In genomic region chr19:46782355-46783019, GRCh38 we compare ENCODE assay signal across 17 cellular contexts. TPM values are rescaled to one million over a fixed set of nuclear protein-coding genes. Genes with fewer than 3 reads are reported as not detected.
DNase-seq lines count a peak whose midpoint lies in the region; ATAC-seq and TF ChIP-seq lines count a peak whose summit lies in the region.
"Had no signal": no experiment of that assay in that cellular context is flagged by ENCODE, and none has a peak within 500 bp of the region (broad histone marks: within the 10 kb centered on the region; RNA-seq: fewer than 3 reads in every experiment).

No MANE protein-coding gene starts in this region.

- ATAC-seq in stimulated activated memory B cell treated with anti-CD40 and anti-IgM and Interleukin-4, amounts not matched to agents 10 μg/mL and 1 μg/mL and 100 μg/mL, for 72 hours, result no peak

- DNase-seq in activated naive CD4-positive, alpha-beta T cell treated with Interleukin-2 at 50 U/mL for 16 hours, result no peak
- DNase-seq in SK-N-MC (ENCODE audit: low read depth, low spot score), result no peak
- DNase-seq in HT-29 (ENCODE audit: low spot score), result no peak
- DNase-seq in brain microvascular endothelial cell, result no peak
- no peak for DNase-seq in dedifferentiated amniotic fluid mesenchymal stem cell (ENCODE audit: extremely low spot score)
- DNase-seq: activated gamma-delta T cell; dermis blood vessel endothelial cell; KG1; midbrain; NCI-H2029; NCI-H774; SHP77; stimulated activated naive CD4-positive, alpha-beta T cell; WERI-Rb-1 had no signal

- H3K36me3 ChIP-seq in SK-N-MC (ENCODE audit: insufficient read depth, low read length) (peaks cover 85% of the 10 kb centered on the region), brain microvascular endothelial cell (replicated peaks) (peaks cover 61% of the 10 kb centered on the region)

- in situ Hi-C loops in brain microvascular endothelial cell (cut with HindIII; ENCODE audit: low pct_ligation_motif_present, low sequenced_read_pairs), result no loop called here

- H3K9me3 Mint-ChIP-seq in activated naive CD4-positive, alpha-beta T cell treated with anti-CD3 and anti-CD28 coated beads, Interleukin-2, amount 50 U/mL, for 24 hours, result no peaks in the 10 kb centered on the region
- H3K9me3 Mint-ChIP-seq in dendritic cell treated with granulocyte-macrophage colony-stimulating factor and Interleukin-4, amounts not matched to agents 40 ng/mL and 50 ng/mL, for 4 days, result no peaks in the 10 kb centered on the region
- no peaks in the 10 kb centered on the region for H3K9me3 Mint-ChIP-seq in stimulated activated memory B cell treated with anti-CD40 and anti-IgM and Interleukin-4, amounts not matched to agents 10 μg/mL and 1 μg/mL and 100 μg/mL, for 72 hours

- peak overlapping the region; percentile 65 for H3K27ac ChIP-seq in SK-N-MC
- H3K27ac ChIP-seq in brain microvascular endothelial cell, result no peak overlapping the region
- H3K27ac ChIP-seq: WERI-Rb-1 had no signal

- no peaks in the 10 kb centered on the region for H3K27me3 ChIP-seq in brain microvascular endothelial cell (replicated peaks)

- H3K27me3 Mint-ChIP-seq in activated naive CD4-positive, alpha-beta T cell treated with anti-CD3 and anti-CD28 coated beads, Interleukin-2, amount 50 U/mL, for 24 hours, result no peaks in the 10 kb centered on the region
- no peaks in the 10 kb centered on the region for H3K27me3 Mint-ChIP-seq in dendritic cell treated with granulocyte-macrophage colony-stimulating factor and Interleukin-4, amounts not matched to agents 40 ng/mL and 50 ng/mL, for 4 days
- no peaks in the 10 kb centered on the region for H3K27me3 Mint-ChIP-seq in stimulated activated memory B cell treated with anti-CD40 and anti-IgM and Interleukin-4, amounts not matched to agents 10 μg/mL and 1 μg/mL and 100 μg/mL, for 72 hours

- H3K9ac ChIP-seq in SK-N-MC (ENCODE audit: insufficient read length), result peak overlapping the region; percentile 32

- H3K4me3 ChIP-seq in SK-N-MC (no peak overlapping the region), brain microvascular endothelial cell (ENCODE audit: low read depth, low read length) (no peak overlapping the region)

- H3K9me3 ChIP-seq in SK-N-MC (ENCODE audit: low read depth, low read length), result no peaks in the 10 kb centered on the region

- no peak for TF ChIP-seq CTCF in brain microvascular endothelial cell (IDR thresholded peaks at IDR 0.05; ENCODE audit: low read depth, low read length, missing control alignments)

- intact Hi-C loops in dendritic cell treated with granulocyte-macrophage colony-stimulating factor and Interleukin-4, amounts not matched to agents 40 ng/mL and 50 ng/mL, for 4 days (cut with micrococcal nuclease), result no loop called here

- peaks cover 33% of the 10 kb centered on the region for H3K4me1 Mint-ChIP-seq in activated naive CD4-positive, alpha-beta T cell treated with anti-CD3 and anti-CD28 coated beads, Interleukin-2, amount 50 U/mL, for 24 hours
- peaks cover 70% of the 10 kb centered on the region for H3K4me1 Mint-ChIP-seq in dendritic cell treated with granulocyte-macrophage colony-stimulating factor and Interleukin-4, amounts not matched to agents 40 ng/mL and 50 ng/mL, for 4 days (ENCODE audit: low read depth)
- H3K4me1 Mint-ChIP-seq in stimulated activated memory B cell treated with anti-CD40 and anti-IgM and Interleukin-4, amounts not matched to agents 10 μg/mL and 1 μg/mL and 100 μg/mL, for 72 hours, result peaks cover 58% of the 10 kb centered on the region

- H3K36me3 Mint-ChIP-seq in activated naive CD4-positive, alpha-beta T cell treated with anti-CD3 and anti-CD28 coated beads, Interleukin-2, amount 50 U/mL, for 24 hours, result peaks cover 35% of the 10 kb centered on the region
- H3K36me3 Mint-ChIP-seq in dendritic cell treated with granulocyte-macrophage colony-stimulating factor and Interleukin-4, amounts not matched to agents 40 ng/mL and 50 ng/mL, for 4 days (ENCODE audit: low read depth), result peaks cover 83% of the 10 kb centered on the region
- H3K36me3 Mint-ChIP-seq in stimulated activated memory B cell treated with anti-CD40 and anti-IgM and Interleukin-4, amounts not matched to agents 10 μg/mL and 1 μg/mL and 100 μg/mL, for 72 hours, result peaks cover 59% of the 10 kb centered on the region

- H3K27ac Mint-ChIP-seq in activated naive CD4-positive, alpha-beta T cell treated with anti-CD3 and anti-CD28 coated beads, Interleukin-2, amount 50 U/mL, for 24 hours, result peak overlapping the region; percentile 68
- H3K27ac Mint-ChIP-seq in dendritic cell treated with granulocyte-macrophage colony-stimulating factor and Interleukin-4, amounts not matched to agents 40 ng/mL and 50 ng/mL, for 4 days, result peak overlapping the region; percentile 67
- H3K27ac Mint-ChIP-seq in stimulated activated memory B cell treated with anti-CD40 and anti-IgM and Interleukin-4, amounts not matched to agents 10 μg/mL and 1 μg/mL and 100 μg/mL, for 72 hours, result peak overlapping the region; percentile 53

- peak overlapping the region; percentile 98 for H3K4me3 Mint-ChIP-seq in activated naive CD4-positive, alpha-beta T cell treated with anti-CD3 and anti-CD28 coated beads, Interleukin-2, amount 50 U/mL, for 24 hours
- H3K4me3 Mint-ChIP-seq in dendritic cell treated with granulocyte-macrophage colony-stimulating factor and Interleukin-4, amounts not matched to agents 40 ng/mL and 50 ng/mL, for 4 days, result no peak overlapping the region
- H3K4me3 Mint-ChIP-seq in stimulated activated memory B cell treated with anti-CD40 and anti-IgM and Interleukin-4, amounts not matched to agents 10 μg/mL and 1 μg/mL and 100 μg/mL, for 72 hours, result no peak overlapping the region

RNA-seq across cellular contexts. Expression of gene SLC1A5, which starts 5.9 kb away (rescaled TPM):
- 772 and 790 TPM in 2 replicates for total RNA-seq in HT-29 (2014; rRNA removed; shearing (Covaris generic))

RNA-seq across cellular contexts. Expression of gene STRN4, which starts 36.2 kb away (rescaled TPM):
- 229 and 268 TPM in 2 replicates for total RNA-seq in HT-29 (2014; rRNA removed; shearing (Covaris generic))

RNA-seq across cellular contexts. Expression of gene FKRP, which starts 36.6 kb away (rescaled TPM):
- 30.7 and 30.8 TPM in 2 replicates for total RNA-seq in HT-29 (2014; rRNA removed; shearing (Covaris generic))
